ENCODE assay signal across 15 cellular contexts in genomic region chr18:40222736-40223135, GRCh38.
DNase-seq lines count a peak whose midpoint lies in the region; ATAC-seq and TF ChIP-seq lines count a peak whose summit lies in the region.
"Had no signal": no experiment of that assay in that cellular context is flagged by ENCODE, and none has a peak within 500 bp of the region (broad histone marks: within the 10 kb centered on the region; RNA-seq: fewer than 3 reads in every experiment).

No MANE protein-coding gene starts in this region.

- DNase-seq in A172 (ENCODE audit: low spot score), result peak; percentile 17
- DNase-seq in HT1080 (ENCODE audit: low read depth), result peak; percentile 12
- peak; percentile 20 to 23 for DNase-seq in cardiac fibroblast (ENCODE audit: low read depth in 2 of 2)
- no peak for DNase-seq in DMS 273 (lab: John Stamatoyannopoulos, UW; ENCODE audit: unreplicated experiment)
- DNase-seq in amygdala (lab: John Stamatoyannopoulos, UW), result no peak
- DNase-seq: CD4-positive, CD25-positive, alpha-beta regulatory T cell; DMS79; HFFc6; NCI-H187 treated with DMSO at 0.1 percent for 48 hours; NCI-H446; NCI-H82 had no signal

- H3K4me3 ChIP-seq in cardiac fibroblast (replicated peaks in 1 of 2; ENCODE audit: low read depth in 2 of 2, low read length in 2 of 2), result no peak overlapping the region

- no peaks in the 10 kb centered on the region for H3K36me3 Mint-ChIP-seq in nephron (ENCODE audit: low read depth)
- H3K36me3 Mint-ChIP-seq: CD4-positive, CD25-positive, alpha-beta regulatory T cell had no signal

- TF ChIP-seq CTCF in cardiac fibroblast (IDR thresholded peaks at IDR 0.05; ENCODE audit: low read depth, low read length) (no peak), nephron (IDR thresholded peaks at IDR 0.05; ENCODE audit: unreplicated experiment in 3 of 3) (no peak)

- no peak overlapping the region for H3K4me3 Mint-ChIP-seq in nephron
- H3K4me3 Mint-ChIP-seq: CD4-positive, CD25-positive, alpha-beta regulatory T cell; HFFc6 had no signal

- no peaks in the 10 kb centered on the region for H3K27me3 Mint-ChIP-seq in nephron (ENCODE audit: low read depth)
- H3K27me3 Mint-ChIP-seq: CD4-positive, CD25-positive, alpha-beta regulatory T cell had no signal

- peaks cover 13% of the 10 kb centered on the region for H3K4me1 Mint-ChIP-seq in nephron
- H3K4me1 Mint-ChIP-seq: CD4-positive, CD25-positive, alpha-beta regulatory T cell had no signal

- H3K27ac Mint-ChIP-seq in nephron, result peak overlapping the region in 2 of 3 experiments; percentile 34 to 49
- H3K27ac Mint-ChIP-seq: CD4-positive, CD25-positive, alpha-beta regulatory T cell; HFFc6 had no signal

- ATAC-seq in HG02623 (IDR thresholded peaks at IDR 0.05; ENCODE audit: unreplicated experiment) (no peak), HG02571 (IDR thresholded peaks at IDR 0.05; ENCODE audit: unreplicated experiment) (no peak)
- ATAC-seq: Right ventricle myocardium inferior had no signal

- no peaks in the 10 kb centered on the region for H3K9me3 Mint-ChIP-seq in nephron

Comparison
In these comparisons a context has a peak if more than half of its experiments do, and no peak if none do; other contexts are left out.
1. DNase-seq: peak in A172 (single experiment), HT1080 (single experiment) and cardiac fibroblast (2 of 2); none in DMS 273 (single experiment) and amygdala (0 of 56).